In genomic region chr15:70328137-70329115, GRCh38 we compare ENCODE assay signal across 10 cellular contexts.
A peak's percentile ranks its signal among the peaks of the same experiment; 100 is the strongest.
DNase-seq lines count a peak whose midpoint lies in the region; ATAC-seq, FAIRE-seq and TF ChIP-seq lines count a peak whose summit lies in the region.
"Had no signal": no experiment of that assay in that cellular context is flagged by ENCODE, and none has a peak within 500 bp of the region (broad histone marks: within the 10 kb centered on the region; RNA-seq: fewer than 3 reads in every experiment).

No MANE protein-coding gene starts in this region.

- peak overlapping the region; percentile 10 to 48 for H3K4me3 Mint-ChIP-seq in stimulated activated naive B cell treated with anti-CD40 and anti-IgM and Interleukin-4, amounts not matched to agents 10 μg/mL and 1 μg/mL and 100 μg/mL, for 72 hours
- H3K4me3 Mint-ChIP-seq: immature natural killer cell; stimulated activated effector memory CD8-positive, alpha-beta T cell treated with anti-CD3 and anti-CD28 coated beads, Interleukin-12 subunit alpha, Interleukin-12 subunit beta, amount 100 ng/mL, for 72 hours had no signal

- peaks cover 2 to 5% of the 10 kb centered on the region in 2 donors for H3K36me3 Mint-ChIP-seq in stimulated activated naive B cell treated with anti-CD40 and anti-IgM and Interleukin-4, amounts not matched to agents 10 μg/mL and 1 μg/mL and 100 μg/mL, for 72 hours
- H3K36me3 Mint-ChIP-seq: immature natural killer cell; stimulated activated effector memory CD8-positive, alpha-beta T cell treated with anti-CD3 and anti-CD28 coated beads, Interleukin-12 subunit alpha, Interleukin-12 subunit beta, amount 100 ng/mL, for 72 hours had no signal

- H3K27ac Mint-ChIP-seq in stimulated activated naive B cell treated with anti-CD40 and anti-IgM and Interleukin-4, amounts not matched to agents 10 μg/mL and 1 μg/mL and 100 μg/mL, for 72 hours, result peak overlapping the region; percentile 48
- H3K27ac Mint-ChIP-seq: immature natural killer cell; stimulated activated effector memory CD8-positive, alpha-beta T cell treated with anti-CD3 and anti-CD28 coated beads, Interleukin-12 subunit alpha, Interleukin-12 subunit beta, amount 100 ng/mL, for 72 hours had no signal

- no peak overlapping the region for H3K27ac ChIP-seq in foreskin keratinocyte

- no peak for TF ChIP-seq CTCF in foreskin keratinocyte (conservative IDR thresholded peaks at IDR 0.05)

- FAIRE-seq in GM19239 (lab: Jason Lieb, UNC), result peak; percentile 72

- no peak for DNase-seq in GM19239 (ENCODE audit: insufficient read length, low spot score)
- DNase-seq in NAMALWA (ENCODE audit: low spot score), result peak; percentile 40
- peak; percentile 59 for DNase-seq in fibroblast of the conjunctiva (ENCODE audit: low read depth)
- peak; percentile 41 for DNase-seq in stimulated activated naive B cell treated with anti-CD40 and anti-IgM and Interleukin-4, amounts not matched to agents 10 μg/mL and 1 μg/mL and 100 μg/mL, for 72 hours
- no peak for DNase-seq in stimulated activated CD4-positive, alpha-beta T cell treated with anti-CD3 and anti-CD28 coated beads, Interleukin-4, amount 100 ng/mL, for 24 hours
- DNase-seq in foreskin keratinocyte, result no peak
- DNase-seq: immature natural killer cell had no signal

- H3K4me1 Mint-ChIP-seq in stimulated activated naive B cell treated with anti-CD40 and anti-IgM and Interleukin-4, amounts not matched to agents 10 μg/mL and 1 μg/mL and 100 μg/mL, for 72 hours, result peaks cover 27 to 45% of the 10 kb centered on the region in 2 donors
- H3K4me1 Mint-ChIP-seq: immature natural killer cell; stimulated activated effector memory CD8-positive, alpha-beta T cell treated with anti-CD3 and anti-CD28 coated beads, Interleukin-12 subunit alpha, Interleukin-12 subunit beta, amount 100 ng/mL, for 72 hours had no signal

- no peaks in the 10 kb centered on the region for H3K4me1 ChIP-seq in foreskin keratinocyte

- H3K9me3 Mint-ChIP-seq in stimulated activated naive B cell treated with anti-CD40 and anti-IgM and Interleukin-4, amounts not matched to agents 10 μg/mL and 1 μg/mL and 100 μg/mL, for 72 hours, result peaks cover 9 to 13% of the 10 kb centered on the region in 2 donors

- ATAC-seq in stimulated activated naive B cell treated with anti-CD40 and anti-IgM and Interleukin-4, amounts not matched to agents 10 μg/mL and 1 μg/mL and 100 μg/mL, for 72 hours (replicated peaks), result peak; percentile 95
- no peak for ATAC-seq in GM21381 (IDR thresholded peaks at IDR 0.05; ENCODE audit: unreplicated experiment)
- no peak for ATAC-seq in HG03045 (IDR thresholded peaks at IDR 0.05; ENCODE audit: unreplicated experiment)
- ATAC-seq in foreskin keratinocyte, result no peak
- ATAC-seq: stimulated activated effector memory CD8-positive, alpha-beta T cell treated with anti-CD3 and anti-CD28 coated beads, Interleukin-12 subunit alpha, Interleukin-12 subunit beta, amount 100 ng/mL, for 72 hours had no signal

- H3K27me3 ChIP-seq in foreskin keratinocyte, result no peaks in the 10 kb centered on the region

- H3K27me3 Mint-ChIP-seq in stimulated activated naive B cell treated with anti-CD40 and anti-IgM and Interleukin-4, amounts not matched to agents 10 μg/mL and 1 μg/mL and 100 μg/mL, for 72 hours, result peaks cover 0 to 5% of the 10 kb centered on the region in 2 donors

Comparison
In these comparisons a context has a peak if more than half of its experiments do, and no peak if none do; other contexts are left out.
1. DNase-seq: peak in NAMALWA (single experiment), fibroblast of the conjunctiva (single experiment) and stimulated activated naive B cell treated with anti-CD40 and anti-IgM and Interleukin-4, amounts not matched to agents 10 μg/mL and 1 μg/mL and 100 μg/mL, for 72 hours (single experiment); none in GM19239 (single experiment), stimulated activated CD4-positive, alpha-beta T cell treated with anti-CD3 and anti-CD28 coated beads, Interleukin-4, amount 100 ng/mL, for 24 hours (single experiment) and foreskin keratinocyte (0 of 2).
2. ATAC-seq: peak in stimulated activated naive B cell treated with anti-CD40 and anti-IgM and Interleukin-4, amounts not matched to agents 10 μg/mL and 1 μg/mL and 100 μg/mL, for 72 hours (2 of 2); none in GM21381 (single experiment), HG03045 (single experiment) and foreskin keratinocyte (single experiment).